In genomic region chr12:120141336-120141735, GRCh38 we compare ENCODE assay signal across 21 cellular contexts. TPM values are rescaled to one million over a fixed set of nuclear protein-coding genes. Genes with fewer than 3 reads are reported as not detected.
DNase-seq lines count a peak whose midpoint lies in the region; ATAC-seq and TF ChIP-seq lines count a peak whose summit lies in the region.
"Had no signal": no experiment of that assay in that cellular context is flagged by ENCODE, and none has a peak within 500 bp of the region (broad histone marks: within the 10 kb centered on the region; RNA-seq: fewer than 3 reads in every experiment).

No MANE protein-coding gene starts in this region.

- CTCF ChIA-PET in OCI-LY7 (lab: Charles Lee; ENCODE audit: unreplicated experiment): no interaction called here

- H2AFZ ChIP-seq in DND-41 (ENCODE audit: low read depth, low read length) (no peak overlapping the region), OCI-LY7 (ENCODE audit: low read length) (no peak overlapping the region)

- no peak for DNase-seq in DND-41
- no peak for DNase-seq in OCI-LY7 (ENCODE audit: low spot score)
- DNase-seq in cerebellum (ENCODE audit: low spot score): peak; percentile 68
- peak; percentile 15 for DNase-seq in pons (ENCODE audit: low spot score)
- DNase-seq in COLO829 (ENCODE audit: low spot score): no peak
- no peak for DNase-seq in activated effector memory CD4-positive, alpha-beta T cell treated with anti-CD3 and anti-CD28 coated beads, Interleukin-2, amount 50 U/mL, for 16 hours
- DNase-seq: CD4-positive, alpha-beta memory T cell; DMS53; EL; H9; KG1; NCI-H1105; NCI-H146; NCI-H2029; NCI-H226; NCI-H524 treated with DMSO at 0.1 percent for 48 hours; RPMI8226; SHP77 had no signal

- POLR2A ChIA-PET in OCI-LY7 (lab: Charles Lee): interaction anchor here (1.1 kb wide), 1 partner anchor 27 kb away, joined by 3 read pairs; no protein-coding TSS in a partner anchor

- H3K9ac ChIP-seq in DND-41 (ENCODE audit: low read depth, low read length): no peak overlapping the region
- H3K9ac ChIP-seq: BLaER1 had no signal

- no peaks in the 10 kb centered on the region for H3K79me2 ChIP-seq in DND-41 (ENCODE audit: insufficient read depth, low read length)
- no peaks in the 10 kb centered on the region for H3K79me2 ChIP-seq in OCI-LY7 (ENCODE audit: insufficient read depth, low read depth, low read length)

- TF ChIP-seq CTCF in DND-41 (IDR thresholded peaks at IDR 0.05; ENCODE audit: borderline replicate concordance, extremely low read depth, low read length, poor library complexity, severe bottlenecking): no peak
- no peak for TF ChIP-seq CTCF in OCI-LY7 (conservative IDR thresholded peaks at IDR 0.05; ENCODE audit: low read length)

- H3K9me3 ChIP-seq in DND-41 (ENCODE audit: insufficient read depth, low read length, severe bottlenecking) (no peaks in the 10 kb centered on the region), OCI-LY7 (ENCODE audit: low read length) (no peaks in the 10 kb centered on the region)
- H3K9me3 ChIP-seq: BLaER1 had no signal

- peaks cover 91% of the 10 kb centered on the region for H3K36me3 ChIP-seq in DND-41 (ENCODE audit: insufficient read depth, low read length)
- peaks cover 100% of the 10 kb centered on the region for H3K36me3 ChIP-seq in OCI-LY7 (ENCODE audit: insufficient read depth, low read length)

- no peak overlapping the region for H3K4me3 ChIP-seq in DND-41 (ENCODE audit: low read depth in 1 of 2, low read length in 2 of 2)
- no peak overlapping the region for H3K4me3 ChIP-seq in OCI-LY7 (ENCODE audit: low read depth, low read length, poor library complexity, severe bottlenecking)
- H3K4me3 ChIP-seq: BLaER1 had no signal

- 0 out of 3 replicates have a peak, but pooled peaks have one; percentile 40 for ATAC-seq in DND-41 (ENCODE audit: insufficient read depth, low read depth)
- no peak for ATAC-seq in HG02759 (IDR thresholded peaks at IDR 0.05; ENCODE audit: unreplicated experiment)

- intact Hi-C loops in OCI-LY7 (cut with micrococcal nuclease; ENCODE audit: unreplicated experiment): no loop called here

- H4K20me1 ChIP-seq in DND-41 (ENCODE audit: insufficient read depth, low read length): peaks cover 3% of the 10 kb centered on the region; the same call in 1 of the 2 replicates
- no peaks in the 10 kb centered on the region for H4K20me1 ChIP-seq in OCI-LY7 (ENCODE audit: insufficient read depth, low read length)

- H3K4me1 ChIP-seq in DND-41 (ENCODE audit: insufficient read depth, low read length) (no peaks in the 10 kb centered on the region), OCI-LY7 (ENCODE audit: insufficient read depth, low read length, poor library complexity, severe bottlenecking) (no peaks in the 10 kb centered on the region)
- H3K4me1 ChIP-seq: BLaER1 had no signal

- no peak overlapping the region for H3K4me2 ChIP-seq in DND-41 (ENCODE audit: insufficient read depth, low read length)
- H3K4me2 ChIP-seq in OCI-LY7 (ENCODE audit: low read length): no peak overlapping the region
- H3K4me2 ChIP-seq: BLaER1 had no signal

- BruUV-seq in OCI-LY7 (replicated peaks; lab: Mats Ljungman, UMichigan): TSS peak; percentile 23

- no peaks in the 10 kb centered on the region for H3K27me3 ChIP-seq in DND-41 (ENCODE audit: insufficient read depth, low read length, poor library complexity)
- H3K27me3 ChIP-seq: BLaER1 had no signal

- H3K27ac ChIP-seq in DND-41 (ENCODE audit: low read length) (no peak overlapping the region), OCI-LY7 (ENCODE audit: low read depth, low read length, poor library complexity, severe bottlenecking) (no peak overlapping the region)
- H3K27ac ChIP-seq: BLaER1, HL-60 had no signal

- no peaks in the 10 kb centered on the region for H3K9me2 ChIP-seq in OCI-LY7 (ENCODE audit: insufficient read depth, low read length)

RNA-seq across cellular contexts. Expression of gene RAB35, which starts 24.8 kb away (rescaled TPM):
- total RNA-seq in OCI-LY7 (2014; rRNA removed; shearing (Covaris generic)): 30.9 and 42.2 TPM in 2 replicates
- total RNA-seq in OCI-LY7 (2022): 71.1 and 85.9 TPM in 2 replicates
- total RNA-seq in cerebellum: 21.5 TPM

RNA-seq across cellular contexts. Expression of gene GCN1, which starts 53.2 kb away (rescaled TPM):
- total RNA-seq in OCI-LY7 (2014; rRNA removed; shearing (Covaris generic)): 217 and 224 TPM in 2 replicates
- total RNA-seq in OCI-LY7 (2022): 290 and 343 TPM in 2 replicates
- total RNA-seq in cerebellum: 73.6 TPM

RNA-seq across cellular contexts. Expression of gene RPLP0, which starts 59.6 kb away (rescaled TPM):
- total RNA-seq in OCI-LY7 (2014; rRNA removed; shearing (Covaris generic)): 5,868 and 6,057 TPM in 2 replicates
- total RNA-seq in OCI-LY7 (2022) (2,996 and 3,206 TPM in 2 replicates), cerebellum (1,131 TPM)

Comparison
In these comparisons a context has a peak if more than half of its experiments do, and no peak if none do; other contexts are left out.
1. DNase-seq: peak in cerebellum (single experiment) and pons (single experiment); none in DND-41 (single experiment), OCI-LY7 (single experiment), COLO829 (single experiment) and activated effector memory CD4-positive, alpha-beta T cell treated with anti-CD3 and anti-CD28 coated beads, Interleukin-2, amount 50 U/mL, for 16 hours (single experiment).